ENCODE assay signal across 16 cellular contexts in genomic region chr2:164252568-164253287, GRCh38.
DNase-seq lines count a peak whose midpoint lies in the region; ATAC-seq and TF ChIP-seq lines count a peak whose summit lies in the region.
"Had no signal": no experiment of that assay in that cellular context is flagged by ENCODE, and none has a peak within 500 bp of the region (broad histone marks: within the 10 kb centered on the region; RNA-seq: fewer than 3 reads in every experiment).

No MANE protein-coding gene starts in this region.

- no peak overlapping the region for H3K27ac ChIP-seq in upper lobe of right lung
- H3K27ac ChIP-seq: esophagus squamous epithelium, suprapubic skin had no signal

- H3K9me3 ChIP-seq in upper lobe of right lung = no peaks in the 10 kb centered on the region
- H3K9me3 ChIP-seq: esophagus squamous epithelium, suprapubic skin had no signal

- ATAC-seq in HG02571 (IDR thresholded peaks at IDR 0.05; ENCODE audit: unreplicated experiment) = peak; percentile 74
- ATAC-seq in HG03280 (IDR thresholded peaks at IDR 0.05; ENCODE audit: unreplicated experiment) = peak; percentile 88
- ATAC-seq in upper lobe of right lung = no peak
- ATAC-seq: activated naive CD4-positive, alpha-beta T cell treated with anti-CD3 and anti-CD28 coated beads, Interleukin-2, amount 50 U/mL, for 72 hours; sciatic nerve had no signal

- intact Hi-C loops in upper lobe of right lung (cut with DNase I) = no loop called here

- TF ChIP-seq CTCF in GM06990 (IDR thresholded peaks at IDR 0.05; ENCODE audit: insufficient read depth, low read length, poor library complexity, severe bottlenecking) (no peak), upper lobe of right lung (IDR thresholded peaks at IDR 0.05) (no peak)

- H3K4me1 ChIP-seq in upper lobe of right lung = no peaks in the 10 kb centered on the region
- H3K4me1 ChIP-seq: esophagus squamous epithelium, suprapubic skin had no signal

- H3K4me3 ChIP-seq in GM06990 (replicated peaks; ENCODE audit: low read depth, low read length) (no peak overlapping the region), upper lobe of right lung (no peak overlapping the region)
- H3K4me3 ChIP-seq: esophagus squamous epithelium, suprapubic skin had no signal

- H3K36me3 ChIP-seq in GM06990 (ENCODE audit: control insufficient read depth, insufficient read depth, low read length) (no peaks in the 10 kb centered on the region), upper lobe of right lung (no peaks in the 10 kb centered on the region)
- H3K36me3 ChIP-seq: esophagus squamous epithelium, suprapubic skin had no signal

- peak; percentile 13 for DNase-seq in GM06990 (ENCODE audit: extremely low read depth, insufficient read length)
- DNase-seq in GM19240 (ENCODE audit: insufficient read length, low spot score) = peak; percentile 1
- DNase-seq in H4 (ENCODE audit: low spot score) = no peak
- no peak for DNase-seq in OCI-M1 (lab: John Stamatoyannopoulos, UW)
- no peak for DNase-seq in SK-N-DZ (ENCODE audit: low spot score)
- DNase-seq in upper lobe of right lung = no peak
- DNase-seq: activated CD4-positive, alpha-beta memory T cell treated with anti-CD3 and anti-CD28 coated beads for 36 hours; esophagus squamous epithelium; immature natural killer cell; NCI-H146; SW 1271 had no signal

- H3K27me3 ChIP-seq in GM06990 (replicated peaks; ENCODE audit: control insufficient read depth, insufficient read depth, low read length) = no peaks in the 10 kb centered on the region
- H3K27me3 ChIP-seq in upper lobe of right lung = no peaks in the 10 kb centered on the region
- H3K27me3 ChIP-seq: esophagus squamous epithelium, suprapubic skin had no signal

Comparison
In these comparisons a context has a peak if more than half of its experiments do, and no peak if none do; other contexts are left out.
1. DNase-seq: peak in GM06990 (single experiment) and GM19240 (single experiment); none in H4 (single experiment), OCI-M1 (single experiment), SK-N-DZ (single experiment) and upper lobe of right lung (single experiment).